ENCODE assay signal across 11 cellular contexts in the genomic region with DNA sequence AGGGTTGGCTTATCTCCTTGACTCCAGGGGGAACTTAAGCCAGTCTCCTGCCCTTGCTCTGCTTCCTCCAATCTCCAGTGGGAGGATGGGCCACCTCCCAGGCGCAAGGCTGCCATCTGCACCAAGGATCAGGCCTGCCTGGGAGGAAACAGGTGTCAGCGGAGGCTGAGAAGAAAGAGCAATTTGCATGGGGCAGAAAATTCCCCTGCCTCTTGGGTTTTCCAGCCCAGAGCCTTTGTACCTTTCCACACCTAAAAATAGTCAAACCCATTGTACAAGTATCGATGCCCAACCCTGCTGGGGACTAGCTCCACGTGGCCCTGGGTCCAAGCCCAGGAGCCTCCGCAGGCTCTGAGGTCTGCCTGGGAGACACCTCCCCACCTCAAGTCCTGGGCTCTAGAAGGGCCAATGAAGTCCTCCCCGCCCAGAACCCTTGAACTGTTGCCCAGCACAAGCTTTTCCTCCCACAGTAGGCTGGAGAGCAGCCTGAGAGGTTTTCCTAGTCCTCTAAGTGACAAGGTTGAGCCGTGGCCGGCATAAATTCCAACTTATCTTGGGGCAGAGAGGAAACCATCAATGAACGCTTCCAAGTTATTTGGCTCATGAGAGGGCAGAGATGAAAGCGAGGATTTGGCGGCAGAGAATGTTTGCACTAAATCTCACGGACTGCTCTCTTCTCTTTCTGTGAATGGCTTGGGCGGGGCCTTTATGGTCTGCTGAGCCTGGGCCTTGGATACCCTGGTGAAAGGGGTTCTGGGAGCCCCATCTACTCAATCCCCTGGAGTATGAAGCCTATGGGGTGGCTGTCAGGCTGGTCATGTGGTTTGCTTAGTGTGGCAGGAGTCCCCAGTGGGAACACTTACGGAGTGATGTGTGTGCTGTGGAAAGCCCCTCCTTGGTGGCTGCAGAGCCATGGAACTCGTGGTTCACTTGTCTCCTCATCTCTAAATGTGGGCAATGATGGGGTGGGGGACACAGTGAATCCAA. TPM values are rescaled to one million over a fixed set of nuclear protein-coding genes. Genes with fewer than 3 reads are reported as not detected.
DNase-seq lines count a peak whose midpoint lies in the region; ATAC-seq and TF ChIP-seq lines count a peak whose summit lies in the region.
"Had no signal": no experiment of that assay in that cellular context is flagged by ENCODE, and none has a peak within 500 bp of the region (broad histone marks: within the 10 kb centered on the region; RNA-seq: fewer than 3 reads in every experiment).

No MANE protein-coding gene starts in this region.

- no peaks in the 10 kb centered on the region for H3K27me3 Mint-ChIP-seq in naive thymus-derived CD4-positive, alpha-beta T cell

- POLR2A ChIA-PET in GM10248 (lab: Yijun Ruan, JAX) = interaction anchor here (0.6 to 1.4 kb wide), 7 partner anchors 9 to 1304 kb away, joined by 3 to 6 read pairs (median 4); no protein-coding TSS in a partner anchor
- POLR2A ChIA-PET in naive thymus-derived CD4-positive, alpha-beta T cell (lab: Charles Lee) = interaction anchor here (0.9 to 1.1 kb wide), 2 partner anchors 10 to 16 kb away, joined by 5 to 8 read pairs; partner anchors contain the start of gene JADE2

- no peak overlapping the region for H3K4me3 ChIP-seq in effector memory CD4-positive, alpha-beta T cell (ENCODE audit: insufficient read depth, low read depth, low read length, poor library complexity, severe bottlenecking)
- H3K4me3 ChIP-seq in naive thymus-derived CD4-positive, alpha-beta T cell (ENCODE audit: low read length) = no peak overlapping the region
- no peak overlapping the region for H3K4me3 ChIP-seq in right cardiac atrium (ENCODE audit: low read length)
- H3K4me3 ChIP-seq: stomach had no signal

- peaks cover 47% of the 10 kb centered on the region for H3K36me3 ChIP-seq in effector memory CD4-positive, alpha-beta T cell (ENCODE audit: control insufficient read depth, insufficient read depth, low read length)
- H3K36me3 ChIP-seq in naive thymus-derived CD4-positive, alpha-beta T cell (ENCODE audit: control insufficient read depth in 2 of 3, insufficient read depth in 3 of 3, low read length in 3 of 3) = peaks cover 11 to 64% (median 20%) of the 10 kb centered on the region in 3 experiments

- H3K9me3 Mint-ChIP-seq in naive thymus-derived CD4-positive, alpha-beta T cell = no peaks in the 10 kb centered on the region
- H3K9me3 Mint-ChIP-seq: activated naive CD4-positive, alpha-beta T cell treated with anti-CD3 and anti-CD28 coated beads, Interleukin-2, amount 50 U/mL, for 72 hours had no signal

- TF ChIP-seq POLR2A in GM19099 (IDR thresholded peaks at IDR 0.05; ENCODE audit: extremely low read depth, insufficient read length, low read depth) = peak; percentile 45

- H3K4me1 Mint-ChIP-seq in naive thymus-derived CD4-positive, alpha-beta T cell = peaks cover 36 to 70% (median 60%) of the 10 kb centered on the region in 7 donors

- H3K4me3 Mint-ChIP-seq in naive thymus-derived CD4-positive, alpha-beta T cell = no peak overlapping the region

- H3K27ac ChIP-seq in effector memory CD4-positive, alpha-beta T cell (ENCODE audit: insufficient read depth, low read length, poor library complexity, severe bottlenecking) = peak overlapping the region; percentile 22
- H3K27ac ChIP-seq in naive thymus-derived CD4-positive, alpha-beta T cell (ENCODE audit: low read depth, low read length) = no peak overlapping the region
- no peak overlapping the region for H3K27ac ChIP-seq in right cardiac atrium (ENCODE audit: low read length)
- H3K27ac ChIP-seq: stomach had no signal

- H3K27ac Mint-ChIP-seq in naive thymus-derived CD4-positive, alpha-beta T cell = peak overlapping the region in 3 of 9 donors; percentile 20 to 65 (median 45)

- ATAC-seq in HG03432 (IDR thresholded peaks at IDR 0.05; ENCODE audit: unreplicated experiment) (peak; percentile 31), GM19324 (IDR thresholded peaks at IDR 0.05; ENCODE audit: low FRiP score, unreplicated experiment) (no peak), right cardiac atrium (no peak)
- no peak for ATAC-seq in naive thymus-derived CD4-positive, alpha-beta T cell
- ATAC-seq: activated naive CD4-positive, alpha-beta T cell treated with anti-CD3 and anti-CD28 coated beads, Interleukin-2, amount 50 U/mL, for 72 hours had no signal

- CTCF ChIA-PET in GM10248 (lab: Yijun Ruan, JAX) = interaction anchor here (1.2 to 14.6 kb wide), 6 partner anchors 7 to 46 kb away, joined by 4 to 143 read pairs (median 8); partner anchors contain the start of gene JADE2
- CTCF ChIA-PET in naive thymus-derived CD4-positive, alpha-beta T cell (lab: Charles Lee) = interaction anchor here (1.0 kb wide), 1 partner anchor 37 kb away, joined by 3 read pairs; no protein-coding TSS in a partner anchor

- peaks cover 0 to 28% (median 16%) of the 10 kb centered on the region in 5 donors for H3K36me3 Mint-ChIP-seq in naive thymus-derived CD4-positive, alpha-beta T cell

- no peaks in the 10 kb centered on the region for H3K27me3 ChIP-seq in effector memory CD4-positive, alpha-beta T cell (replicated peaks; ENCODE audit: control insufficient read depth, insufficient read depth, low read length, poor library complexity, severe bottlenecking)
- H3K27me3 ChIP-seq in naive thymus-derived CD4-positive, alpha-beta T cell (ENCODE audit: control insufficient read depth in 2 of 2, insufficient read depth in 2 of 2, low read length in 2 of 2) = no peaks in the 10 kb centered on the region
- no peaks in the 10 kb centered on the region for H3K27me3 ChIP-seq in right cardiac atrium (ENCODE audit: control insufficient read depth, insufficient read depth)
- H3K27me3 ChIP-seq: stomach had no signal

- peaks cover 37% of the 10 kb centered on the region for H3K4me1 ChIP-seq in effector memory CD4-positive, alpha-beta T cell (ENCODE audit: control insufficient read depth, insufficient read depth, low read length, poor library complexity, severe bottlenecking)
- H3K4me1 ChIP-seq in naive thymus-derived CD4-positive, alpha-beta T cell (ENCODE audit: control insufficient read depth in 2 of 2, insufficient read depth in 2 of 2, low read length in 2 of 2) = peaks cover 29 to 39% of the 10 kb centered on the region in 2 donors
- H3K4me1 ChIP-seq in right cardiac atrium (ENCODE audit: control insufficient read depth, insufficient read depth, low read length) = peaks cover 21% of the 10 kb centered on the region

- TF ChIP-seq CTCF in GM10248 (IDR thresholded peaks at IDR 0.05; ENCODE audit: control extremely low read depth, extremely low read depth, low read depth, missing control alignments) = no peak

- intact Hi-C loops in naive thymus-derived CD4-positive, alpha-beta T cell (cut with micrococcal nuclease) = no loop called here
- intact Hi-C loops in right cardiac atrium (cut with DNase I) = no loop called here

- WGBS in right cardiac atrium = 78% methylated on average over 15 of the region's 15 CpGs

- DNase-seq in GM10248 (ENCODE audit: extremely low spot score) (peak; percentile 62), DMS114 treated with DMSO at 0.1 percent for 48 hours (lab: John Stamatoyannopoulos, UW; ENCODE audit: unreplicated experiment) (no peak), right cardiac atrium (no peak)
- DNase-seq in effector memory CD4-positive, alpha-beta T cell = no peak
- no peak for DNase-seq in naive thymus-derived CD4-positive, alpha-beta T cell
- DNase-seq: NCI-H1105 had no signal

- no peaks in the 10 kb centered on the region for H3K9me3 ChIP-seq in effector memory CD4-positive, alpha-beta T cell (ENCODE audit: control insufficient read depth, low read length)
- H3K9me3 ChIP-seq in naive thymus-derived CD4-positive, alpha-beta T cell (ENCODE audit: control insufficient read depth in 2 of 3, low read length in 3 of 3) = no peaks in the 10 kb centered on the region
- no peaks in the 10 kb centered on the region for H3K9me3 ChIP-seq in right cardiac atrium (ENCODE audit: control insufficient read depth, low read length)
- H3K9me3 ChIP-seq: stomach had no signal

RNA-seq across cellular contexts. Expression of gene JADE2, which starts 15.6 kb away (rescaled TPM):
- 100 to 1,000 TPM in 4 of 5 experiments, 10 to 100 TPM in 1; 99.0 to 271 (median 153) TPM for total RNA-seq in naive thymus-derived CD4-positive, alpha-beta T cell
- polyA plus RNA-seq in naive thymus-derived CD4-positive, alpha-beta T cell = 10 to 100 TPM; 29.8 to 55.7 TPM
- total RNA-seq in right cardiac atrium = 10 to 100 TPM; 45.5 to 51.6 (median 48.3) TPM
- 18.6 TPM for polyA plus RNA-seq in right cardiac atrium
